ENCODE assay signal across 37 cellular contexts in the genomic region with DNA sequence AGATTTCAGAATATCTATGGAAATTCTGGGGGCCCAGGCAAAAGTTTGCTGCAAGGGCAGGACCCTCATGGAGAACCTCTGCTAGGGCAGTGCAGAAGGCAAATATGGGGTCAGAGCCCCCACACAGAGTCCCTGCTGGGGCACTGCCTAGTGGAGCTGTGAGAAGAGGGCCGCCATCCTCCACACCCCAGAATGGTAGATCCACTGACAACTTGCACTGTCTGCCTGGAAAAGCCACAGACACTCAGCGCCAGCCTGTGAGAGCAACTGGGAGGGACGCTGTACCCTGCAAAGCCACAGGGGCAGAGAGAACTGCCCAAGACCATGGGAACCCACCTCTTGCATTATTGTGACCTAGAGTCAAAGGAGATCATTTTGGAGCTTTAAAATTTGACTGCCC. TPM values are rescaled to one million over a fixed set of nuclear protein-coding genes. Genes with fewer than 3 reads are reported as not detected.
"Had no signal": no experiment of that assay in that cellular context is flagged by ENCODE, and none has a peak within 500 bp of the region (broad histone marks: within the 10 kb centered on the region; RNA-seq: fewer than 3 reads in every experiment).

No MANE protein-coding gene starts in this region.

- DNase-seq: Karpas-422, Kasumi-1, KBM-7, KG1, MG63, MM.1S, MV-4-11, NCI-H1048, NCI-H1092, NCI-H1092 treated with DMSO at 0.1 percent for 48 hours, NCI-H1105, NCI-H1105 treated with DMSO at 0.1 percent for 48 hours, NCI-H1417, NCI-H1417 treated with DMSO at 0.1 percent for 48 hours, NCI-H1436, NCI-H1436 treated with DMSO at 0.1 percent for 48 hours, NCI-H146, NCI-H1694, NCI-H1694 treated with DMSO at 0.1 percent for 48 hours, NCI-H187, NCI-H187 treated with DMSO at 0.1 percent for 48 hours, NCI-H1930, NCI-H2029, NCI-H2029 treated with DMSO at 0.1 percent for 48 hours, NCI-H2081, NCI-H2081 treated with DMSO at 0.1 percent for 48 hours, NCI-H2107, NCI-H2171, NCI-H2171 treated with DMSO at 0.1 percent for 48 hours, NCI-H2227 treated with DMSO at 0.1 percent for 48 hours, NCI-H226, NCI-H345, NCI-H446, NCI-H446 treated with DMSO at 0.1 percent for 48 hours had no signal

RNA-seq across cellular contexts. Expression of gene EPB42, which starts 21.8 kb away (rescaled TPM):
- total RNA-seq: LHCN-M2, M059J, MCF 10A had no signal
